17 cellular contexts compared by ENCODE assay signal in the genomic region with DNA sequence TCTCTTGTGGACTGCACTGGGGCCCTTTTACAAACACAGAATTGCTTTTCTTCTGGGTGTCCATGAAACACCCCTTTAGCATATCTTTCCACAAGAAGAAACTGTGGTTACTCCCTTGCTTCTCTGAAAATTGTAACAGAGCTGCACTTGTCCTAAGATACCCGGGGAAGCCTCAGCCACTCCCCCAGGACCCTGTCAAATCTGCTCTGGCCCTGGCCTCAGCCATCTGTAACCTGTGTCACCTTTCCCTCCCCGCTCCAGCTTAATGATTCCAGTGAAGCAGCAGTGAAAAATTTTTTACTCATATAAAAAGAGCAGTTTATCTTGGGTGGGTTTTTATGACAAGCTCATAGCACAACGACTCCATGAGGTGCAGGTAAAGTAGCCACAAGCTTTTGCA. TPM values are rescaled to one million over a fixed set of nuclear protein-coding genes. Genes with fewer than 3 reads are reported as not detected.
A peak's percentile ranks its signal among the peaks of the same experiment; 100 is the strongest.
DNase-seq lines count a peak whose midpoint lies in the region; ATAC-seq and TF ChIP-seq lines count a peak whose summit lies in the region.
"Had no signal": no experiment of that assay in that cellular context is flagged by ENCODE, and none has a peak within 500 bp of the region (broad histone marks: within the 10 kb centered on the region; RNA-seq: fewer than 3 reads in every experiment).

No MANE protein-coding gene starts in this region.

- no peak for DNase-seq in CD4-positive, alpha-beta T cell
- no peak for DNase-seq in neural crest cell (ENCODE audit: low read depth, low spot score)
- no peak for DNase-seq in SK-N-SH
- DNase-seq in DMS 273 (lab: John Stamatoyannopoulos, UW; ENCODE audit: unreplicated experiment): no peak
- DNase-seq: AML-193; CD4-positive, alpha-beta memory T cell; CD8-positive, alpha-beta memory T cell; COR-L47; DMS79 treated with DMSO at 0.1 percent for 48 hours; GF-D8 had no signal

- intact Hi-C loops in CD4-positive, alpha-beta T cell (cut with DNase I, micrococcal nuclease): no loop called here

- no peaks in the 10 kb centered on the region for H4K20me1 ChIP-seq in SK-N-SH (ENCODE audit: insufficient read depth)
- H4K20me1 ChIP-seq: BLaER1 treated with 17β-estradiol and CSF1 and Interleukin-3, amounts not matched to agents 10 nM and 100 nM had no signal

- H3K9ac ChIP-seq in SK-N-SH: no peak overlapping the region
- H3K9ac ChIP-seq: BLaER1 treated with 17β-estradiol and CSF1 and Interleukin-3, amounts not matched to agents 10 nM and 100 nM had no signal

- H3K27ac Mint-ChIP-seq in CD4-positive, alpha-beta T cell: no peak overlapping the region
- H3K27ac Mint-ChIP-seq in activated T-helper 17 cell treated with anti-CD3 and anti-CD28 coated beads, Interleukin-2, amount 50 U/mL, for 72 hours: peak overlapping the region; percentile 19
- H3K27ac Mint-ChIP-seq in neural crest cell (ENCODE audit: unreplicated experiment): no peak overlapping the region
- H3K27ac Mint-ChIP-seq: B cell had no signal

- H3K36me3 ChIP-seq in SK-N-SH (replicated peaks in 1 of 2; ENCODE audit: control insufficient read depth in 1 of 2, insufficient read depth in 2 of 2, low read length in 1 of 2): no peaks in the 10 kb centered on the region
- H3K36me3 ChIP-seq: BLaER1 treated with 17β-estradiol and CSF1 and Interleukin-3, amounts not matched to agents 10 nM and 100 nM had no signal

- no peaks in the 10 kb centered on the region for H3K9me3 ChIP-seq in CD4-positive, alpha-beta T cell (ENCODE audit: control insufficient read depth, low read length)
- no peaks in the 10 kb centered on the region for H3K9me3 ChIP-seq in SK-N-SH
- H3K9me3 ChIP-seq: A549; BLaER1 treated with 17β-estradiol and CSF1 and Interleukin-3, amounts not matched to agents 10 nM and 100 nM had no signal

- peaks cover 13% of the 10 kb centered on the region for H3K36me3 Mint-ChIP-seq in CD4-positive, alpha-beta T cell (ENCODE audit: low read depth)
- no peaks in the 10 kb centered on the region for H3K36me3 Mint-ChIP-seq in activated T-helper 17 cell treated with anti-CD3 and anti-CD28 coated beads, Interleukin-2, amount 50 U/mL, for 72 hours (ENCODE audit: low read depth)
- no peaks in the 10 kb centered on the region for H3K36me3 Mint-ChIP-seq in neural crest cell (ENCODE audit: low read depth)

- no peak overlapping the region for H2AFZ ChIP-seq in SK-N-SH (ENCODE audit: low read depth)

- TF ChIP-seq EP300 in SK-N-SH (IDR thresholded peaks at IDR 0.05; ENCODE audit: borderline replicate concordance in 1 of 2, low read depth in 1 of 2, low read length in 1 of 2): no peak

- no peaks in the 10 kb centered on the region for H3K27me3 ChIP-seq in CD4-positive, alpha-beta T cell (ENCODE audit: control insufficient read depth, insufficient read depth, low read length)
- no peaks in the 10 kb centered on the region for H3K27me3 ChIP-seq in SK-N-SH (ENCODE audit: insufficient read depth)

- no peak for TF ChIP-seq RAD21 in SK-N-SH (IDR thresholded peaks at IDR 0.05; ENCODE audit: low read length)

- no peak for ATAC-seq in CD4-positive, alpha-beta T cell (ENCODE audit: poor library complexity)
- ATAC-seq in activated T-helper 17 cell treated with anti-CD3 and anti-CD28 coated beads, Interleukin-2, amount 50 U/mL, for 72 hours (replicated peaks): no peak
- no peak for ATAC-seq in GM21526 (IDR thresholded peaks at IDR 0.05; ENCODE audit: low FRiP score, unreplicated experiment)
- ATAC-seq: A549 had no signal

- CTCF ChIA-PET in CD4-positive, alpha-beta T cell (lab: Charles Lee): interaction anchor here (1.2 kb wide), 1 partner anchor 21 kb away, joined by 3 read pairs; no protein-coding TSS in a partner anchor
- CTCF ChIA-PET in SK-N-SH (lab: Yijun Ruan, JAX): interaction anchor here (1.6 kb wide), 1 partner anchor 10 kb away, joined by 4 read pairs; no protein-coding TSS in a partner anchor

- H3K27ac ChIP-seq in CD4-positive, alpha-beta T cell (ENCODE audit: low read depth, low read length): no peak overlapping the region
- H3K27ac ChIP-seq in SK-N-SH (ENCODE audit: low read depth in 2 of 2, low read length in 1 of 2): no peak overlapping the region
- H3K27ac ChIP-seq: 22Rv1; A549; BLaER1 treated with 17β-estradiol and CSF1 and Interleukin-3, amounts not matched to agents 10 nM and 100 nM; C4-2B had no signal

- no peaks in the 10 kb centered on the region for H3K9me3 Mint-ChIP-seq in CD4-positive, alpha-beta T cell
- H3K9me3 Mint-ChIP-seq in activated T-helper 17 cell treated with anti-CD3 and anti-CD28 coated beads, Interleukin-2, amount 50 U/mL, for 72 hours: no peaks in the 10 kb centered on the region
- H3K9me3 Mint-ChIP-seq in neural crest cell: no peaks in the 10 kb centered on the region
- H3K9me3 Mint-ChIP-seq: CD8-positive, alpha-beta memory T cell had no signal

- no peak overlapping the region for H3K4me3 ChIP-seq in SK-N-SH (ENCODE audit: low read depth in 2 of 2, low read length in 1 of 2)
- H3K4me3 ChIP-seq: A549; BLaER1 treated with 17β-estradiol and CSF1 and Interleukin-3, amounts not matched to agents 10 nM and 100 nM had no signal

- H3K4me1 Mint-ChIP-seq in CD4-positive, alpha-beta T cell (ENCODE audit: low read depth): peaks cover 9% of the 10 kb centered on the region
- peaks cover 7% of the 10 kb centered on the region for H3K4me1 Mint-ChIP-seq in activated T-helper 17 cell treated with anti-CD3 and anti-CD28 coated beads, Interleukin-2, amount 50 U/mL, for 72 hours
- H3K4me1 Mint-ChIP-seq in neural crest cell: peaks cover 19% of the 10 kb centered on the region

- H3K4me2 ChIP-seq in SK-N-SH: no peak overlapping the region
- H3K4me2 ChIP-seq: A549; BLaER1 treated with 17β-estradiol and CSF1 and Interleukin-3, amounts not matched to agents 10 nM and 100 nM had no signal

- POLR2A ChIA-PET in CD4-positive, alpha-beta T cell (lab: Charles Lee): no interaction called here
- POLR2A ChIA-PET in SK-N-SH (lab: Yijun Ruan, JAX): no interaction called here

- peaks cover 15% of the 10 kb centered on the region; the same call in 1 of the 2 replicates for H3K79me2 ChIP-seq in SK-N-SH (ENCODE audit: insufficient read depth)

- no peak for TF ChIP-seq CTCF in CD4-positive, alpha-beta T cell (IDR thresholded peaks at IDR 0.05)
- TF ChIP-seq CTCF in neural crest cell (conservative IDR thresholded peaks at IDR 0.05) (no peak), SK-N-SH (IDR thresholded peaks at IDR 0.05) (no peak)

- H3F3A ChIP-seq in SK-N-SH (replicated peaks; ENCODE audit: insufficient read depth): no peaks in the 10 kb centered on the region

- no peaks in the 10 kb centered on the region for H3K9me2 ChIP-seq in SK-N-SH

- H3K4me3 Mint-ChIP-seq in CD4-positive, alpha-beta T cell: peak overlapping the region; percentile 46
- no peak overlapping the region for H3K4me3 Mint-ChIP-seq in activated T-helper 17 cell treated with anti-CD3 and anti-CD28 coated beads, Interleukin-2, amount 50 U/mL, for 72 hours
- H3K4me3 Mint-ChIP-seq in neural crest cell: peak overlapping the region; percentile 61
- H3K4me3 Mint-ChIP-seq: B cell; CD4-positive, alpha-beta memory T cell had no signal

- H3K4me1 ChIP-seq in SK-N-SH (ENCODE audit: control insufficient read depth in 1 of 2, insufficient read depth in 2 of 2, low read depth in 1 of 2, low read length in 1 of 2): peaks cover 0 to 28% of the 10 kb centered on the region in 2 experiments; a peak in 2 of 4 replicates

- H3K27me3 Mint-ChIP-seq in CD4-positive, alpha-beta T cell: no peaks in the 10 kb centered on the region
- no peaks in the 10 kb centered on the region for H3K27me3 Mint-ChIP-seq in activated T-helper 17 cell treated with anti-CD3 and anti-CD28 coated beads, Interleukin-2, amount 50 U/mL, for 72 hours
- peaks cover 29% of the 10 kb centered on the region for H3K27me3 Mint-ChIP-seq in neural crest cell (ENCODE audit: low read depth)

- 56% methylated on average over 3 of the region's 3 CpGs for WGBS in SK-N-SH (ENCODE audit: low lambda C conversion rate)

TF ChIP-seq in SK-N-SH, 30 proteins besides CTCF, POLR2A, EP300 and RAD21 (continues in another document):
- TF ChIP-seq RCOR1 (IDR thresholded peaks at IDR 0.05; ENCODE audit: low read length) (no peak), GATA2 (CRISPR knock-in tag; IDR thresholded peaks at IDR 0.05) (no peak), FOXM1 (IDR thresholded peaks at IDR 0.05; ENCODE audit: low read depth) (no peak), CHD2 (IDR thresholded peaks at IDR 0.05; ENCODE audit: low read length, partially characterized antibody) (no peak), MAX (IDR thresholded peaks at IDR 0.05; ENCODE audit: low read depth) (no peak), NRF1 (IDR thresholded peaks at IDR 0.05; ENCODE audit: low read depth, low read length) (no peak)

RNA-seq across cellular contexts. Expression of gene DUSP18, which starts 3.4 kb away (rescaled TPM):
- 1 to 10 TPM; 5.7 to 6.2 TPM for total RNA-seq in CD4-positive, alpha-beta T cell
- total RNA-seq in activated T-helper 17 cell treated with anti-CD3 and anti-CD28 coated beads, Interleukin-2, amount 50 U/mL, for 72 hours: 1 to 10 TPM; 9.6 to 9.7 TPM
- 7.8 and 8.1 TPM in 2 replicates for total RNA-seq in neural crest cell
- 11.7 and 13.9 TPM in 2 replicates for polyA plus RNA-seq in SK-N-SH (2012; rRNA removed)
- polyA plus RNA-seq in SK-N-SH (2012; cell fraction: cytosol; rRNA removed): 5.2 and 7.8 TPM in 2 replicates
- 15.7 and 26.5 TPM in 2 replicates for polyA plus RNA-seq in SK-N-SH (2012; cell fraction: nucleus; rRNA removed)

RNA-seq across cellular contexts. Expression of gene OSBP2, which starts 23.6 kb away (rescaled TPM):
- 1 to 10 TPM; 1.2 to 1.6 TPM for total RNA-seq in CD4-positive, alpha-beta T cell
- 10 to 100 TPM in 1 of 2 donors, 1 to 10 TPM in 1; 3.1 to 16.7 TPM for total RNA-seq in activated T-helper 17 cell treated with anti-CD3 and anti-CD28 coated beads, Interleukin-2, amount 50 U/mL, for 72 hours
- 2.8 TPM in 2 replicates for total RNA-seq in neural crest cell
- polyA plus RNA-seq in SK-N-SH (2012; rRNA removed): 2.6 and 3.1 TPM in 2 replicates
- polyA plus RNA-seq in SK-N-SH (2012; cell fraction: cytosol; rRNA removed): 1.5 and 2.4 TPM in 2 replicates
- polyA plus RNA-seq in SK-N-SH (2012; cell fraction: nucleus; rRNA removed): 4.3 and 4.6 TPM in 2 replicates

RNA-seq across cellular contexts. Expression of gene SLC35E4, which starts 35.5 kb away (rescaled TPM):
- total RNA-seq in CD4-positive, alpha-beta T cell: 1 to 10 TPM; 2.1 to 2.9 TPM
- 10 to 100 TPM in 1 of 2 donors, 1 to 10 TPM in 1; 5.8 to 16.1 TPM for total RNA-seq in activated T-helper 17 cell treated with anti-CD3 and anti-CD28 coated beads, Interleukin-2, amount 50 U/mL, for 72 hours
- 4.4 and 4.5 TPM in 2 replicates for total RNA-seq in neural crest cell
- polyA plus RNA-seq in SK-N-SH (2012; rRNA removed): 2.8 and 2.9 TPM in 2 replicates
- polyA plus RNA-seq in SK-N-SH (2012; cell fraction: cytosol; rRNA removed): 1.7 and 2.9 TPM in 2 replicates
- 3.3 and 3.9 TPM in 2 replicates for polyA plus RNA-seq in SK-N-SH (2012; cell fraction: nucleus; rRNA removed)
